In genomic region chr2:58473165-58473564, GRCh38 we compare ENCODE assay signal across 7 cellular contexts.
"Had no signal": no experiment of that assay in that cellular context is flagged by ENCODE, and none has a peak within 500 bp of the region (broad histone marks: within the 10 kb centered on the region; RNA-seq: fewer than 3 reads in every experiment).

No MANE protein-coding gene starts in this region.

- FAIRE-seq: GM12878, GM12891, GM12892, GM18507, GM19239 had no signal

- ATAC-seq: GM12878 had no signal

- DNase-seq: GDM1, GF-D8 had no signal

- H3K4me3 ChIP-seq: GM12878 had no signal
